Comparison of ENCODE assay signal across 28 cellular contexts in the genomic region with DNA sequence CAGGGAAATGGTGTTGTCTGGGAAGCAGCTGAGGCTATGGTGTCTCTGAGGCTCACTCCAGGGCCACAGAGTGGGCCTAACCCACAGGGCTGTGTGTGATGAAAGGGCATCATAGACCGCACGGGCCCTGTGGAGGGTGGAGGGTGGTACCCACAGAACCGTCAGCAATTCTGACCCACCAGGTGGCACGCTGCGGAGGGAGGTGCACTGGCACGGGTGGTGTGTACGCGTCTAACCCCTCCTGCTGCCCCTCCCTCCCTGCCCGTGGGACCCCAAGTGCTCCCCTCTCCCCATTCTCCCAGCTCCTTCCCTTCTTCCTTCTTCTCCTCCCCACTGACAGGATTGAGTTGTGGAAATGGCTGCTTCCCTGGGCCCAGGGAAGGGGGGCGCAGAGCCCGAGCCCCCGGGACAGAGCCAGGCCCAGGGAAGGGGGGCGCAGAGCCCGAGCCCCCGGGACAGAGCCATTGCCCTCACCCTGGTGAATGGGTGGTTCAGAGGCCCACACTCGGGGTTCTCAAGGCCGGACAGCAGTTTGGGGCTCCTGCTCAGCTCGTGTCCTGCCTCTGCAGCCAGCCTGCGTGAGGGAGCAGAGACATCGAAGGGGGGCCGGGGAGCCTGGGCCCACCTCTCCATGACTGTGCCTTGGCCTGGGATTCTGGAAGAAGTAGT.
"Had no signal": no experiment of that assay in that cellular context is flagged by ENCODE, and none has a peak within 500 bp of the region (broad histone marks: within the 10 kb centered on the region; RNA-seq: fewer than 3 reads in every experiment).

No MANE protein-coding gene starts in this region.

- H3K9me3 ChIP-seq: ascending aorta had no signal

- H3K36me3 ChIP-seq: ascending aorta had no signal

- H3K27me3 Mint-ChIP-seq: activated CD4-positive, alpha-beta T cell treated with anti-CD3 and anti-CD28 coated beads for 36 hours; activated CD4-positive, alpha-beta T cell treated with anti-CD3 and anti-CD28 coated beads, Interleukin-2, amount 10 ng/mL, durations not matched to agents 7 days and 5 days; activated naive CD4-positive, alpha-beta T cell treated with anti-CD3 and anti-CD28 coated beads, Interleukin-2, amount 50 U/mL, for 24 hours; activated naive CD8-positive, alpha-beta T cell treated with anti-CD3 and anti-CD28 coated beads, Interleukin-2, amount 10 ng/mL, durations not matched to agents 7 days and 5 days; activated T-cell treated with anti-CD3 and anti-CD28 coated beads, Interleukin-2, amount 50 U/mL, for 24 hours had no signal

- H3K36me3 Mint-ChIP-seq: activated naive CD4-positive, alpha-beta T cell treated with anti-CD3 and anti-CD28 coated beads, Interleukin-2, amount 50 U/mL, for 24 hours; activated naive CD8-positive, alpha-beta T cell treated with anti-CD3 and anti-CD28 coated beads, Interleukin-2, amount 10 ng/mL, durations not matched to agents 7 days and 5 days had no signal

- H3K4me1 Mint-ChIP-seq: activated CD4-positive, alpha-beta T cell treated with anti-CD3 and anti-CD28 coated beads, Interleukin-2, amount 10 ng/mL, durations not matched to agents 7 days and 5 days; activated naive CD8-positive, alpha-beta T cell treated with anti-CD3 and anti-CD28 coated beads, Interleukin-2, amount 10 ng/mL, durations not matched to agents 7 days and 5 days had no signal

- FAIRE-seq: RCC 7860, TTC549 had no signal

- H3K27me3 ChIP-seq: ascending aorta had no signal

- H3K4me3 Mint-ChIP-seq: activated CD4-positive, alpha-beta T cell treated with anti-CD3 and anti-CD28 coated beads for 36 hours; activated CD4-positive, alpha-beta T cell treated with anti-CD3 and anti-CD28 coated beads, Interleukin-2, amount 10 ng/mL, durations not matched to agents 7 days and 5 days; activated CD8-positive, alpha-beta T cell treated with anti-CD3 and anti-CD28 coated beads, Interleukin-2, amount 10 ng/mL, durations not matched to agents 7 days and 5 days; activated naive CD4-positive, alpha-beta T cell treated with anti-CD3 and anti-CD28 coated beads, Interleukin-2, amount 50 U/mL, for 24 hours; activated naive CD8-positive, alpha-beta T cell treated with anti-CD3 and anti-CD28 coated beads, Interleukin-2, amount 10 ng/mL, durations not matched to agents 7 days and 5 days; activated T-cell treated with anti-CD3 and anti-CD28 coated beads, Interleukin-2, amount 50 U/mL, for 24 hours; T-helper 1 cell treated with Interleukin-12 subunit alpha and Interleukin-12 subunit beta and Interleukin-4 antibody, amounts not matched to agents 30 μg/mL and 1 μg/mL, for 36 hours; T-helper 2 cell treated with Interferon-gamma antibody and Interleukin-4, amounts not matched to agents 5 μg/mL and 100 μg/mL, for 36 hours had no signal

- H3K4me3 ChIP-seq: ascending aorta had no signal

- H3K4me1 ChIP-seq: ascending aorta had no signal

- DNase-seq: activated CD4-positive, alpha-beta T cell treated with anti-CD3 and anti-CD28 coated beads for 36 hours; activated CD4-positive, alpha-beta T cell treated with anti-CD3 and anti-CD28 coated beads, Interleukin-2, amount 10 ng/mL, durations not matched to agents 7 days and 5 days; activated CD4-positive, alpha-beta T cell treated with anti-CD3 and anti-CD28 coated beads, Interleukin-2, amount 50 U/mL, for 48 hours; activated CD8-positive, alpha-beta T cell treated with anti-CD3 and anti-CD28 coated beads, Interleukin-2, amount 10 ng/mL, durations not matched to agents 7 days and 5 days; activated gamma-delta T cell; activated naive CD4-positive, alpha-beta T cell treated with Interleukin-2 at 50 U/mL for 16 hours; activated naive CD8-positive, alpha-beta T cell treated with anti-CD3 and anti-CD28 coated beads, Interleukin-2, amount 10 ng/mL, durations not matched to agents 7 days and 5 days; activated T-cell treated with anti-CD3 and anti-CD28 coated beads, Interleukin-2, amount 50 U/mL, for 24 hours; amygdala; Karpas-422; NCI-H1105 treated with DMSO at 0.1 percent for 48 hours; NCI-H1436; NCI-H1694; NCI-H1930; NCI-H2081 treated with DMSO at 0.1 percent for 48 hours; NCI-H226; NCI-H524 treated with DMSO at 0.1 percent for 48 hours; PC-3; Right ventricle myocardium superior; SW 1271 had no signal

- ATAC-seq: activated CD8-positive, alpha-beta T cell treated with anti-CD3 and anti-CD28 coated beads, Interleukin-2, amount 10 ng/mL, durations not matched to agents 7 days and 5 days; PC-3 had no signal

- H3K9me3 Mint-ChIP-seq: activated CD4-positive, alpha-beta T cell treated with anti-CD3 and anti-CD28 coated beads, Interleukin-2, amount 10 ng/mL, durations not matched to agents 7 days and 5 days; activated naive CD4-positive, alpha-beta T cell treated with anti-CD3 and anti-CD28 coated beads, Interleukin-2, amount 50 U/mL, for 24 hours; activated naive CD8-positive, alpha-beta T cell treated with anti-CD3 and anti-CD28 coated beads, Interleukin-2, amount 10 ng/mL, durations not matched to agents 7 days and 5 days; activated T-cell treated with anti-CD3 and anti-CD28 coated beads, Interleukin-2, amount 50 U/mL, for 24 hours; activated T-helper 2 cell treated with anti-CD3 and anti-CD28 coated beads, Interferon-gamma antibody, Interleukin-2, Interleukin-4, amounts not matched to agents 10 μg/mL and 5 μg/mL and 100 μg/mL, durations not matched to agents 14 hours and 24 hours and 36 hours; T-helper 1 cell treated with Interleukin-12 subunit alpha and Interleukin-12 subunit beta and Interleukin-4 antibody, amounts not matched to agents 30 μg/mL and 1 μg/mL, for 36 hours; T-helper 2 cell treated with Interferon-gamma antibody and Interleukin-4, amounts not matched to agents 5 μg/mL and 100 μg/mL, for 36 hours had no signal

- H3K27ac ChIP-seq: ascending aorta, RWPE1 had no signal

- H3K27ac Mint-ChIP-seq: activated CD4-positive, alpha-beta T cell treated with anti-CD3 and anti-CD28 coated beads for 36 hours; activated CD4-positive, alpha-beta T cell treated with anti-CD3 and anti-CD28 coated beads, Interleukin-2, amount 10 ng/mL, durations not matched to agents 7 days and 5 days; activated CD8-positive, alpha-beta T cell treated with anti-CD3 and anti-CD28 coated beads, Interleukin-2, amount 10 ng/mL, durations not matched to agents 7 days and 5 days; activated naive CD4-positive, alpha-beta T cell treated with anti-CD3 and anti-CD28 coated beads, Interleukin-2, amount 50 U/mL, for 24 hours; activated naive CD8-positive, alpha-beta T cell treated with anti-CD3 and anti-CD28 coated beads, Interleukin-2, amount 10 ng/mL, durations not matched to agents 7 days and 5 days; activated T-cell treated with anti-CD3 and anti-CD28 coated beads, Interleukin-2, amount 50 U/mL, for 24 hours; activated T-helper 2 cell treated with anti-CD3 and anti-CD28 coated beads, Interferon-gamma antibody, Interleukin-2, Interleukin-4, amounts not matched to agents 10 μg/mL and 5 μg/mL and 100 μg/mL, durations not matched to agents 14 hours and 24 hours and 36 hours; T-helper 1 cell treated with Interleukin-12 subunit alpha and Interleukin-12 subunit beta and Interleukin-4 antibody, amounts not matched to agents 30 μg/mL and 1 μg/mL, for 36 hours; T-helper 2 cell treated with Interferon-gamma antibody and Interleukin-4, amounts not matched to agents 5 μg/mL and 100 μg/mL, for 36 hours had no signal
